28 cellular contexts compared by ENCODE assay signal in the genomic region with DNA sequence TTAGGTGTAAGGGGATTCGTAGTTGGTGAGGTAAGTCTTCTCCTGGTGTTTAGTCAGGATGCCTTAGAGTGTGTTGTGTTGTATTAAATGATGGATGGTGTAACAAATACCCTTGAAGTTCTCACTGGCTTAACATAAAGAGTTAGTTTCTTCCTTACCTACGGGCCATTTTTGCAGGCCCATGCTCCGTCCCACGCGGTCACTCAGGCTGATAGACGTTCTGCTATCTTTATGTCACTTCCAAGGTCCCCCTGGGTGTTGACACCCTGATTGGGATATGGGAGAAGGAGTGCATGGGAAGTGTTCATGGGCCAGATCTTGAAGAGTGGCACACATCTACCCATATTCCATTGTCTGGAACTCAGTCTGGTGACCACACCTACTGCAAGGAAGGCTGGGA.
"Had no signal": no experiment of that assay in that cellular context is flagged by ENCODE, and none has a peak within 500 bp of the region (broad histone marks: within the 10 kb centered on the region; RNA-seq: fewer than 3 reads in every experiment).

No MANE protein-coding gene starts in this region.

- H3K27me3 ChIP-seq: neural progenitor cell, ovary, right lobe of liver, sigmoid colon, thyroid gland, transverse colon, upper lobe of right lung, uterus had no signal

- H3K9me3 Mint-ChIP-seq: naive thymus-derived CD4-positive, alpha-beta T cell; nephron; neural progenitor cell; stimulated activated effector memory CD8-positive, alpha-beta T cell treated with anti-CD3 and anti-CD28 coated beads, Interleukin-12 subunit alpha, Interleukin-12 subunit beta, amount 100 ng/mL, for 72 hours; stimulated activated naive B cell treated with anti-CD40 and anti-IgM and Interleukin-4, amounts not matched to agents 10 μg/mL and 1 μg/mL and 100 μg/mL, for 72 hours; stimulated activated naive CD8-positive, alpha-beta T cell treated with anti-CD3 and anti-CD28 coated beads, Interleukin-15, Interleukin-2, amounts not matched to agents 100 ng/mL and 50 ng/mL, for 24 hours; type B pancreatic cell had no signal

- H3K4me1 ChIP-seq: psoas muscle, right lobe of liver, stomach, thyroid gland, transverse colon, upper lobe of right lung, uterus had no signal

- H3K9ac ChIP-seq: neural progenitor cell, parathyroid adenoma had no signal

- H3K27ac Mint-ChIP-seq: naive thymus-derived CD4-positive, alpha-beta T cell; nephron; neural progenitor cell; progenitor cell of endocrine pancreas; stimulated activated effector memory CD8-positive, alpha-beta T cell treated with anti-CD3 and anti-CD28 coated beads, Interleukin-12 subunit alpha, Interleukin-12 subunit beta, amount 100 ng/mL, for 72 hours; stimulated activated naive B cell treated with anti-CD40 and anti-IgM and Interleukin-4, amounts not matched to agents 10 μg/mL and 1 μg/mL and 100 μg/mL, for 72 hours; stimulated activated naive CD8-positive, alpha-beta T cell treated with anti-CD3 and anti-CD28 coated beads, Interleukin-15, Interleukin-2, amounts not matched to agents 100 ng/mL and 50 ng/mL, for 24 hours; type B pancreatic cell had no signal

- H3K36me3 Mint-ChIP-seq: naive thymus-derived CD4-positive, alpha-beta T cell; neural progenitor cell; stimulated activated effector memory CD8-positive, alpha-beta T cell treated with anti-CD3 and anti-CD28 coated beads, Interleukin-12 subunit alpha, Interleukin-12 subunit beta, amount 100 ng/mL, for 72 hours; stimulated activated naive B cell treated with anti-CD40 and anti-IgM and Interleukin-4, amounts not matched to agents 10 μg/mL and 1 μg/mL and 100 μg/mL, for 72 hours; type B pancreatic cell had no signal

- ATAC-seq: psoas muscle, right cardiac atrium, right lobe of liver, upper lobe of right lung had no signal

- H3K27ac ChIP-seq: neural progenitor cell, ovary, parathyroid adenoma, psoas muscle, right lobe of liver, sigmoid colon, stomach, thoracic aorta, thyroid gland, transverse colon, upper lobe of right lung, uterus had no signal

- H3K9me3 ChIP-seq: ovary, psoas muscle, right lobe of liver, sigmoid colon, stomach, thoracic aorta, thyroid gland, transverse colon, upper lobe of right lung, uterus had no signal

- H3K4me2 ChIP-seq: neural progenitor cell had no signal

- H3K27me3 Mint-ChIP-seq: progenitor cell of endocrine pancreas had no signal

- H3K4me3 ChIP-seq: neural progenitor cell, ovary, psoas muscle, right lobe of liver, sigmoid colon, stomach, thoracic aorta, thyroid gland, transverse colon, upper lobe of right lung, uterus had no signal

- H3K36me3 ChIP-seq: neural progenitor cell, ovary, right lobe of liver, sigmoid colon, stomach, thoracic aorta, thyroid gland, transverse colon, upper lobe of right lung, uterus had no signal

- H3K4me1 Mint-ChIP-seq: nephron, neural progenitor cell had no signal

- H3K4me3 Mint-ChIP-seq: nephron; neural progenitor cell; stimulated activated effector memory CD8-positive, alpha-beta T cell treated with anti-CD3 and anti-CD28 coated beads, Interleukin-12 subunit alpha, Interleukin-12 subunit beta, amount 100 ng/mL, for 72 hours; stimulated activated naive B cell treated with anti-CD40 and anti-IgM and Interleukin-4, amounts not matched to agents 10 μg/mL and 1 μg/mL and 100 μg/mL, for 72 hours; stimulated activated naive CD8-positive, alpha-beta T cell treated with anti-CD3 and anti-CD28 coated beads, Interleukin-15, Interleukin-2, amounts not matched to agents 100 ng/mL and 50 ng/mL, for 24 hours; type B pancreatic cell had no signal

- DNase-seq: naive thymus-derived CD4-positive, alpha-beta T cell; occipital lobe; ovary; posterior cingulate gyrus; psoas muscle; right cardiac atrium; right lobe of liver; sigmoid colon; small intestine; stimulated activated CD4-positive, alpha-beta T cell treated with anti-CD3 and anti-CD28 coated beads, Interleukin-15, amount 100 ng/mL, for 24 hours; stimulated activated CD4-positive, alpha-beta T cell treated with anti-CD3 and anti-CD28 coated beads, Interleukin-2, amount 100 ng/mL, for 24 hours; stimulated activated CD4-positive, alpha-beta T cell treated with anti-CD3 and anti-CD28 coated beads, Interleukin-2, amount 100 ng/mL, for 48 hours; stimulated activated CD4-positive, alpha-beta T cell treated with anti-CD3 and anti-CD28 coated beads, Interleukin-4, amount 100 ng/mL, for 24 hours; stimulated activated naive B cell treated with anti-CD40 and anti-IgM and Interleukin-4, amounts not matched to agents 10 μg/mL and 1 μg/mL and 100 μg/mL, for 72 hours; stimulated activated naive CD4-positive, alpha-beta T cell treated with Interleukin-2 at 50 U/mL for 16 hours; stomach; thyroid gland; transverse colon; upper lobe of right lung; uterus had no signal
